Comparison of ENCODE assay signal across 1 cellular context in genomic region chr17:49548506-49549310, GRCh38.
TF ChIP-seq lines count a peak whose summit lies in the region.

No MANE protein-coding gene starts in this region.

TF ChIP-seq in K562, 482 proteins besides CTCF, POLR2A, EP300 and RAD21 (continued from another document):
- TF ChIP-seq SMC3 (conservative IDR thresholded peaks at IDR 0.05; ENCODE audit: insufficient read depth, low read depth, low read length): peak; percentile 72
- no peak for TF ChIP-seq BHLHE40 (IDR thresholded peaks at IDR 0.05; ENCODE audit: low read length)
- peak; percentile 63; the same call in 1 of the 2 replicates for TF ChIP-seq ARID2 (IDR thresholded peaks at IDR 0.05)
- no peak for TF ChIP-seq SIN3A (IDR thresholded peaks at IDR 0.05; ENCODE audit: borderline replicate concordance in 2 of 2, control insufficient read depth in 1 of 2, low read depth in 2 of 2, low read length in 2 of 2)
- peak; percentile 42; the same call in 1 of the 2 replicates for TF ChIP-seq CC2D1A (IDR thresholded peaks at IDR 0.05)
- no peak for TF ChIP-seq CXXC5 (CRISPR knock-in tag; IDR thresholded peaks at IDR 0.05)
- TF ChIP-seq, protein P1, sequence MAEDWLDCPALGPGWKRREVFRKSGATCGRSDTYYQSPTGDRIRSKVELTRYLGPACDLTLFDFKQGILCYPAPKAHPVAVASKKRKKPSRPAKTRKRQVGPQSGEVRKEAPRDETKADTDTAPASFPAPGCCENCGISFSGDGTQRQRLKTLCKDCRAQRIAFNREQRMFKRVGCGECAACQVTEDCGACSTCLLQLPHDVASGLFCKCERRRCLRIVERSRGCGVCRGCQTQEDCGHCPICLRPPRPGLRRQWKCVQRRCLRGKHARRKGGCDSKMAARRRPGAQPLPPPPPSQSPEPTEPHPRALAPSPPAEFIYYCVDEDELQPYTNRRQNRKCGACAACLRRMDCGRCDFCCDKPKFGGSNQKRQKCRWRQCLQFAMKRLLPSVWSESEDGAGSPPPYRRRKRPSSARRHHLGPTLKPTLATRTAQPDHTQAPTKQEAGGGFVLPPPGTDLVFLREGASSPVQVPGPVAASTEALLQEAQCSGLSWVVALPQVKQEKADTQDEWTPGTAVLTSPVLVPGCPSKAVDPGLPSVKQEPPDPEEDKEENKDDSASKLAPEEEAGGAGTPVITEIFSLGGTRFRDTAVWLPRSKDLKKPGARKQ (CRISPR knock-in tag; IDR thresholded peaks at IDR 0.05): no peak
- TF ChIP-seq STAG1 (CRISPR knock-in tag; IDR thresholded peaks at IDR 0.05; ENCODE audit: borderline replicate concordance): peak; percentile 88; the same call in 1 of the 2 replicates
